ENCODE assay signal across 2 cellular contexts in genomic region chr1:156419863-156420208, GRCh38.
TF ChIP-seq lines count a peak whose summit lies in the region.

No MANE protein-coding gene starts in this region.

TF ChIP-seq in SK-N-SH, 30 proteins besides CTCF, POLR2A, EP300 and RAD21 (continued from another document):
- no peak for TF ChIP-seq USF1 (IDR thresholded peaks at IDR 0.05; ENCODE audit: borderline replicate concordance, low read depth)
- no peak for TF ChIP-seq GATA2 (CRISPR knock-in tag; IDR thresholded peaks at IDR 0.05)
- TF ChIP-seq MEF2A (IDR thresholded peaks at IDR 0.05; ENCODE audit: borderline replicate concordance, low read depth): no peak
- no peak for TF ChIP-seq NRF1 (IDR thresholded peaks at IDR 0.05; ENCODE audit: low read depth, low read length)
- TF ChIP-seq USF2 (IDR thresholded peaks at IDR 0.05; ENCODE audit: borderline replicate concordance, low read depth, low read length): no peak
- TF ChIP-seq IRF3 (IDR thresholded peaks at IDR 0.05; ENCODE audit: low read depth, low read length): no peak
- no peak for TF ChIP-seq TEAD4 (IDR thresholded peaks at IDR 0.05; ENCODE audit: borderline replicate concordance, insufficient read depth)
- no peak for TF ChIP-seq RFX5 (IDR thresholded peaks at IDR 0.05; ENCODE audit: low read length)

TF ChIP-seq in H1, 55 proteins besides CTCF, POLR2A, EP300 and RAD21:
- TF ChIP-seq CHD7 (IDR thresholded peaks at IDR 0.05; ENCODE audit: insufficient replicate concordance, low read length) (no peak), GABPA (IDR thresholded peaks at IDR 0.05; ENCODE audit: borderline replicate concordance, insufficient read depth, low read length) (peak; percentile 24; the same call in 1 of the 2 replicates), YY1 (IDR thresholded peaks at IDR 0.05; ENCODE audit: low read depth, low read length) (no peak; the same call in 1 of the 2 replicates), SP1 (IDR thresholded peaks at IDR 0.05; ENCODE audit: low read depth, low read length) (peak; percentile 91)
TF ChIP-seq in H1: peak in this region for 2.
